Comparison of ENCODE assay signal across 23 cellular contexts in the genomic region with DNA sequence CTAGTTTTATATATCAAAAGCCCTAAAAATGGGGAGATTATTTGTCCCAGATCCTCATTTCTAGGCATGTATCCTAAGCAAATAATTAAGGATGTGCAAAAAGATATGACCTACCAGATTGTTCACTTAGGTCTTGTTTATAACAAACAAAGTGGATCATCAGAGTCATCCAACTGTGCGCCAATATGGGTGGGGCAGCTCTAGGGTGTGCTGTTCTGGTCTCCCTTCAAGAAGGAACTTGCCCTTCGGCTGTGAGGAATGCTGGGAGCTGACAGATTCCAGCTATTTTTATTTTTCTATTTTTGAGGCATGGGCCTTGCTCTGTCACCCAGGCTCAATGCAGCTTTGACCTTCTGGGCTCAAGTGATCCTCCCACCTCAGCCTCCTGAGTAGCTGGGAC. TPM values are rescaled to one million over a fixed set of nuclear protein-coding genes. Genes with fewer than 3 reads are reported as not detected.
A peak's percentile ranks its signal among the peaks of the same experiment; 100 is the strongest.
DNase-seq lines count a peak whose midpoint lies in the region; ATAC-seq, FAIRE-seq and TF ChIP-seq lines count a peak whose summit lies in the region.
"Had no signal": no experiment of that assay in that cellular context is flagged by ENCODE, and none has a peak within 500 bp of the region (broad histone marks: within the 10 kb centered on the region; RNA-seq: fewer than 3 reads in every experiment).

No MANE protein-coding gene starts in this region.

- TF ChIP-seq POLR2A in suprapubic skin (IDR thresholded peaks at IDR 0.05) = no peak

- 57% methylated on average over 2 of the region's 2 CpGs for WGBS in suprapubic skin

- H3K36me3 ChIP-seq in MG63 = no peaks in the 10 kb centered on the region
- H3K36me3 ChIP-seq in bronchial epithelial cell (ENCODE audit: control insufficient read depth, insufficient read depth, low read length) = no peaks in the 10 kb centered on the region
- H3K36me3 ChIP-seq in suprapubic skin = no peaks in the 10 kb centered on the region

- peak; percentile 65 for ATAC-seq in foreskin keratinocyte
- no peak for ATAC-seq in GM19328 (IDR thresholded peaks at IDR 0.05; ENCODE audit: unreplicated experiment)

- H3K27me3 ChIP-seq in MG63 = no peaks in the 10 kb centered on the region; the same call in 1 of the 2 replicates
- H3K27me3 ChIP-seq in bronchial epithelial cell (ENCODE audit: control insufficient read depth, insufficient read depth, low read length) = no peaks in the 10 kb centered on the region
- no peaks in the 10 kb centered on the region for H3K27me3 ChIP-seq in foreskin keratinocyte
- H3K27me3 ChIP-seq in suprapubic skin = no peaks in the 10 kb centered on the region

- TF ChIP-seq EP300 in suprapubic skin (IDR thresholded peaks at IDR 0.05) = no peak

- no peak overlapping the region for H3K4me3 ChIP-seq in MG63
- H3K4me3 ChIP-seq in bronchial epithelial cell (ENCODE audit: low read depth, low read length) = no peak overlapping the region
- no peak overlapping the region for H3K4me3 ChIP-seq in suprapubic skin
- H3K4me3 ChIP-seq: GM23248, SK-N-MC had no signal

- TF ChIP-seq CTCF in bronchial epithelial cell (IDR thresholded peaks at IDR 0.05; ENCODE audit: insufficient read depth, low read length, severe bottlenecking) = no peak
- TF ChIP-seq CTCF in foreskin keratinocyte (conservative IDR thresholded peaks at IDR 0.05) = no peak
- TF ChIP-seq CTCF in suprapubic skin (IDR thresholded peaks at IDR 0.05) = no peak

- H3K9me3 ChIP-seq in MG63 (no peaks in the 10 kb centered on the region; the same call in 1 of the 2 replicates), suprapubic skin (no peaks in the 10 kb centered on the region)

- H3K4me1 ChIP-seq in foreskin keratinocyte (peaks cover 18% of the 10 kb centered on the region), suprapubic skin (peaks cover 23% of the 10 kb centered on the region)

- in situ Hi-C loops in ACHN (cut with HindIII; ENCODE audit: low pct_ligation_motif_present, low pct_unique_long_range_greater_than_20kb, low sequenced_read_pairs) = no loop called here

- DNase-seq in MG63 (peak; percentile 31), bronchial epithelial cell (ENCODE audit: low read depth) (peak; percentile 83), foreskin keratinocyte (peak; percentile 54 to 83), suprapubic skin (ENCODE audit: low spot score in 2 of 2) (no peak), ACHN (no peak), medulla oblongata (ENCODE audit: extremely low spot score) (no peak)
- DNase-seq: CD4-positive, alpha-beta T cell; DND-41; GM23248; H9; KG1; NCI-H1417; NCI-H1694 treated with DMSO at 0.1 percent for 48 hours; NCI-H2081 treated with DMSO at 0.1 percent for 48 hours; NCI-H446; NCI-H526 treated with DMSO at 0.1 percent for 48 hours; SHP77 treated with DMSO at 0.1 percent for 48 hours had no signal

- no peak for FAIRE-seq in bronchial epithelial cell (lab: Jason Lieb, UNC)
- FAIRE-seq: GM12891 had no signal

- peak overlapping the region; percentile 90 for H3K27ac ChIP-seq in foreskin keratinocyte
- peak overlapping the region; percentile 51 for H3K27ac ChIP-seq in suprapubic skin
- H3K27ac ChIP-seq: GM23248, SK-N-MC had no signal

RNA-seq across cellular contexts. Expression of a gene that starts 13.8 kb away (rescaled TPM):
- total RNA-seq in MG63 (2014; rRNA removed; shearing (Covaris generic); ENCODE audit: low replicate concordance) = not detected in 2 replicates
- total RNA-seq in bronchial epithelial cell (0.26 and 0.38 TPM in 2 replicates), foreskin keratinocyte (not detected in 2 replicates), suprapubic skin (100 to 1,000 TPM in 2 of 4 donors, 10 to 100 TPM in 2; 60.3 to 102 (median 99.6) TPM)
- polyA plus RNA-seq in foreskin keratinocyte = 0.02 TPM in 1 of 2 replicates, not detected in the other
- total RNA-seq: CD4-positive, alpha-beta T cell; G401; GM23248 had no signal
- polyA plus RNA-seq: BJ, GM23248 had no signal

RNA-seq across cellular contexts. Expression of a gene that starts 55.6 kb away (rescaled TPM):
- total RNA-seq in MG63 (2014; rRNA removed; shearing (Covaris generic); ENCODE audit: low replicate concordance) = not detected in 2 replicates
- total RNA-seq in bronchial epithelial cell = 0.26 and 2.2 TPM in 2 replicates
- not detected in 2 replicates for total RNA-seq in foreskin keratinocyte
- polyA plus RNA-seq in foreskin keratinocyte = not detected in 2 replicates
- total RNA-seq in suprapubic skin = 1 to 10 TPM in 1 of 4 donors, under 1 TPM in 3; 0.32 to 2.8 (median 0.79) TPM
- total RNA-seq: A673; CD4-positive, alpha-beta T cell; GM23248 had no signal
- polyA plus RNA-seq: GM23248 had no signal

Comparison
In these comparisons a context has a peak if more than half of its experiments do, and no peak if none do; other contexts are left out.
1. DNase-seq: peak in MG63 (single experiment), bronchial epithelial cell (single experiment) and foreskin keratinocyte (2 of 2); none in suprapubic skin (0 of 2), ACHN (single experiment) and medulla oblongata (single experiment).
2. RNA of a gene that starts 13.8 kb away (total RNA-seq): 60.3 to 102 TPM in suprapubic skin; 0.26 to 0.38 TPM in bronchial epithelial cell, not detected in foreskin keratinocyte and not detected in MG63; every median in the first group is over 10 times any median in the second.